8 cellular contexts compared by ENCODE assay signal in the genomic region with DNA sequence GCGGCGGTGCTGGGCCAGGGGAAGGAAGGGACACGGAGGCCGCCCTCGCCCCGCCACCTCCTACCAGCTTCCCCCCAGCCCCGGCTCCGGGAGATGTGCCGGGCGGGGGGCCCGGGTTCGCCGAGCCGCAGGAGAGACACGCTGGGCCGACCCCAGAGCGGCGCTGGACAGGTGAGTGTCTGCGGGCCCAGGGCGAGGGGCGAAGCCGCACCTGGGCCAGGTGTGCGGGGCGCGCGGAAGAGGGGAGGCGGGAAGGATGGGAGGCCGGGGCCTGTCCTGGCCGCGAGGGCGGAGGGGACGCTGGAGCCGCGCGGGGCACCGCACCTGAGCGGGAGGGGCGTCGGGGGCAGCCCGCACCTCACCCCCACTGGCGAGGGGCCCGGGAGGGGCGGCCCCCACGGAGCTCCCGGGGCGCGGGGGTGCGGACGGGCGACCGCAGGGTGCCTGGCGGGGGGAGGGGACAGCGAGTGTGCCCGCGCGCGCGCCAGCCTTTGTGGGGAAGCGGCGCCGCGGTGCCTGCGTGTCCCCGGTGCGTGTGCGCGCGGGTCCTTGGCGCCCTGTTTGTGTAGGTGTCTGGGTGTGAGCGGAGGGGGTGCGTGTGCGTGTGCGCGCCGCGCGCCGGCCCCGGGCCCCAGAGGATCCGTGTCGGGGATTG.
DNase-seq lines count a peak whose midpoint lies in the region.
"Not testable (repeated sequence)": the region's sequence is repeated elsewhere in the genome, so short reads cannot be mapped to it uniquely, and the experiment has no call there.

No MANE protein-coding gene starts in this region.

- H3K27me3 ChIP-seq in SJCRH30; ectodermal cell (ENCODE audit: control insufficient read depth, insufficient read depth, low read length, poor library complexity, severe bottlenecking); iPS-15b (ENCODE audit: control insufficient read depth, insufficient read depth, low read length); neuron (ENCODE audit: insufficient read depth, low read length); stomach smooth muscle (ENCODE audit: control insufficient read depth in 1 of 2, insufficient read depth in 2 of 2, low read length in 2 of 2): not testable (repeated sequence)

- H3K9ac ChIP-seq in iPS-15b (ENCODE audit: low read depth, low read length), result peak overlapping the region; percentile 47
- peak overlapping the region in 1 of 2 donors; percentile 28 for H3K9ac ChIP-seq in stomach smooth muscle (ENCODE audit: low read length in 2 of 2)

- peak; percentile 50 for DNase-seq in COLO668 (lab: John Stamatoyannopoulos, UW; ENCODE audit: unreplicated experiment)
- DNase-seq in SJCRH30, result not testable (repeated sequence)
- peak; percentile 35 for DNase-seq in activated naive CD4-positive, alpha-beta T cell treated with anti-CD3 and anti-CD28 coated beads for 36 hours

- H3K4me1 ChIP-seq in SJCRH30; ectodermal cell (ENCODE audit: control insufficient read depth, insufficient read depth, low read length); iPS-15b (ENCODE audit: control insufficient read depth, insufficient read depth, low read length): not testable (repeated sequence)
- H3K4me1 ChIP-seq in neuron (ENCODE audit: insufficient read depth, low read length) (peaks cover 16% of the 10 kb centered on the region), stomach smooth muscle (ENCODE audit: control insufficient read depth, insufficient read depth, low read length) (peaks cover 18% of the 10 kb centered on the region)

- not testable (repeated sequence) for H3K36me3 Mint-ChIP-seq in activated naive CD4-positive, alpha-beta T cell treated with anti-CD3 and anti-CD28 coated beads for 36 hours (ENCODE audit: low read depth)

- peaks cover 32% of the 10 kb centered on the region for H3K4me1 Mint-ChIP-seq in activated naive CD4-positive, alpha-beta T cell treated with anti-CD3 and anti-CD28 coated beads for 36 hours (ENCODE audit: low read depth)

- CTCF ChIA-PET in activated naive CD4-positive, alpha-beta T cell treated with anti-CD3 and anti-CD28 coated beads for 36 hours (lab: Charles Lee), result interaction anchor here (0.6 to 1.4 kb wide), 3 partner anchors 12 to 605 kb away, joined by 3 read pairs; no protein-coding TSS in a partner anchor

- H3K27ac Mint-ChIP-seq in activated naive CD4-positive, alpha-beta T cell treated with anti-CD3 and anti-CD28 coated beads for 36 hours, result not testable (repeated sequence)

- peak overlapping the region; percentile 76 for H3K4me3 Mint-ChIP-seq in activated naive CD4-positive, alpha-beta T cell treated with anti-CD3 and anti-CD28 coated beads for 36 hours

- 0 to 1% methylated on average over 81 of the region's 81 CpGs for WGBS in ectodermal cell, 2 experiments

- H3K4me3 ChIP-seq in SJCRH30 (peak overlapping the region; percentile 98), ectodermal cell (ENCODE audit: insufficient read depth, low read depth, low read length) (peak overlapping the region; percentile 73), iPS-15b (ENCODE audit: low read depth, low read length) (peak overlapping the region; percentile 85), neuron (ENCODE audit: low read length) (peak overlapping the region; percentile 68), stomach smooth muscle (ENCODE audit: low read length in 2 of 2) (peak overlapping the region; percentile 40 to 79)

- not testable (repeated sequence) for H3K9me3 ChIP-seq in KOPT-K1 (ENCODE audit: insufficient read depth, low read length, poor library complexity, severe bottlenecking); SJCRH30 (replicated peaks); ectodermal cell (ENCODE audit: control insufficient read depth, low read length); iPS-15b (ENCODE audit: control insufficient read depth, insufficient read depth, low read length); neuron (ENCODE audit: low read length); stomach smooth muscle (ENCODE audit: control insufficient read depth in 2 of 2, low read length in 2 of 2)

- H3K9me3 Mint-ChIP-seq in activated naive CD4-positive, alpha-beta T cell treated with anti-CD3 and anti-CD28 coated beads for 36 hours, result not testable (repeated sequence)

- intact Hi-C loops in activated naive CD4-positive, alpha-beta T cell treated with anti-CD3 and anti-CD28 coated beads for 36 hours (cut with micrococcal nuclease), result loop anchor here (2.0 to 10.0 kb wide), 4 partner anchors 105 to 592 kb away; a partner anchor contains a TSS

- not testable (repeated sequence) for H3K36me3 ChIP-seq in KOPT-K1 (ENCODE audit: insufficient read depth, low read length); SJCRH30; ectodermal cell (ENCODE audit: control insufficient read depth, insufficient read depth, low read length); iPS-15b (ENCODE audit: control insufficient read depth, insufficient read depth, low read length); neuron (ENCODE audit: insufficient read depth, low read length); stomach smooth muscle (ENCODE audit: control insufficient read depth in 2 of 2, insufficient read depth in 2 of 2, low read length in 2 of 2)

- H3K27me3 Mint-ChIP-seq in activated naive CD4-positive, alpha-beta T cell treated with anti-CD3 and anti-CD28 coated beads for 36 hours (ENCODE audit: low read depth), result peaks cover 26% of the 10 kb centered on the region

- not testable (repeated sequence) for H2AFZ ChIP-seq in neuron (ENCODE audit: low read depth, low read length)

- peak overlapping the region; percentile 91 for H3K27ac ChIP-seq in KOPT-K1 (ENCODE audit: low read depth, low read length, poor library complexity, severe bottlenecking)
- H3K27ac ChIP-seq in SJCRH30; ectodermal cell (ENCODE audit: insufficient read depth, low read depth, low read length, poor library complexity, severe bottlenecking); stomach smooth muscle (ENCODE audit: low read length): not testable (repeated sequence)
